Comparison of ENCODE assay signal across 20 cellular contexts in genomic region chr7:2028733-2029132, GRCh38.
DNase-seq lines count a peak whose midpoint lies in the region; ATAC-seq, FAIRE-seq and TF ChIP-seq lines count a peak whose summit lies in the region.
"Had no signal": no experiment of that assay in that cellular context is flagged by ENCODE, and none has a peak within 500 bp of the region (broad histone marks: within the 10 kb centered on the region; RNA-seq: fewer than 3 reads in every experiment).

No MANE protein-coding gene starts in this region.

- TF ChIP-seq CTCF in SK-N-SH (IDR thresholded peaks at IDR 0.05), result no peak
- no peak for TF ChIP-seq CTCF in HCT116 (IDR thresholded peaks at IDR 0.05 in 2 of 3, conservative IDR thresholded peaks at IDR 0.05 in 1 of 3; ENCODE audit: borderline replicate concordance in 1 of 3, insufficient read depth in 1 of 3, low read depth in 2 of 3, low read length in 2 of 3)
- no peak for TF ChIP-seq CTCF in kidney (IDR thresholded peaks at IDR 0.05; ENCODE audit: borderline replicate concordance, extremely low read depth, insufficient read depth)
- no peak for TF ChIP-seq CTCF in suprapubic skin (IDR thresholded peaks at IDR 0.05)
- TF ChIP-seq CTCF in nephron progenitor cell (IDR thresholded peaks at IDR 0.05), result no peak

- TF ChIP-seq RAD21 in SK-N-SH (IDR thresholded peaks at IDR 0.05; ENCODE audit: low read length) (no peak), HCT116 (IDR thresholded peaks at IDR 0.05; ENCODE audit: low read depth) (no peak)

- WGBS in SK-N-SH (ENCODE audit: low lambda C conversion rate), result 86% methylated on average over 7 of the region's 7 CpGs
- WGBS in suprapubic skin, result 95% methylated on average over 7 of the region's 7 CpGs

- H2AFZ ChIP-seq in SK-N-SH (ENCODE audit: low read depth) (no peak overlapping the region), HCT116 (ENCODE audit: low read depth, low read length, poor library complexity, severe bottlenecking) (no peak overlapping the region)

- no peak overlapping the region for H3K9ac ChIP-seq in SK-N-SH
- H3K9ac ChIP-seq in HCT116 (ENCODE audit: low read length), result no peak overlapping the region
- no peak overlapping the region for H3K9ac ChIP-seq in kidney (ENCODE audit: low read length in 2 of 2)

- H3K27me3 ChIP-seq in SK-N-SH (ENCODE audit: insufficient read depth), result no peaks in the 10 kb centered on the region
- no peaks in the 10 kb centered on the region for H3K27me3 ChIP-seq in HCT116 (ENCODE audit: insufficient read depth, low read length)
- H3K27me3 ChIP-seq in suprapubic skin, result no peaks in the 10 kb centered on the region
- H3K27me3 ChIP-seq: BE2C had no signal

- H3K27ac Mint-ChIP-seq in nephron progenitor cell, result no peak overlapping the region

- H3K79me2 ChIP-seq in SK-N-SH (ENCODE audit: insufficient read depth) (no peaks in the 10 kb centered on the region), HCT116 (ENCODE audit: insufficient read depth, low read length) (no peaks in the 10 kb centered on the region; the same call in 1 of the 2 replicates)

- CTCF ChIA-PET in SK-N-SH (lab: Yijun Ruan, JAX) (no interaction called here), HCT116 (lab: Charles Lee) (no interaction called here)

- no peaks in the 10 kb centered on the region for H3K27me3 Mint-ChIP-seq in nephron progenitor cell (ENCODE audit: low read depth, poor library complexity)
- H3K27me3 Mint-ChIP-seq: CD4-positive, CD25-positive, alpha-beta regulatory T cell had no signal

- no peak overlapping the region for H3K27ac ChIP-seq in SK-N-SH (ENCODE audit: low read depth in 2 of 2, low read length in 1 of 2)
- H3K27ac ChIP-seq in HCT116 (ENCODE audit: low read depth, low read length), result no peak overlapping the region
- no peak overlapping the region for H3K27ac ChIP-seq in kidney (ENCODE audit: low read depth in 2 of 2, low read length in 2 of 2)
- H3K27ac ChIP-seq in suprapubic skin, result no peak overlapping the region
- H3K27ac ChIP-seq: 22Rv1 had no signal

- no peak for FAIRE-seq in kidney (lab: Jason Lieb, UNC)
- FAIRE-seq: G401.6 had no signal

- H3K4me3 ChIP-seq in SK-N-SH (ENCODE audit: low read depth in 2 of 2, low read length in 1 of 2) (no peak overlapping the region), HCT116 (replicated peaks in 1 of 2; ENCODE audit: low read depth in 1 of 2, low read length in 2 of 2) (no peak overlapping the region), kidney (ENCODE audit: low read length in 2 of 2) (no peak overlapping the region), suprapubic skin (no peak overlapping the region)

- peaks cover 0 to 20% of the 10 kb centered on the region in 2 experiments for H3K36me3 ChIP-seq in SK-N-SH (replicated peaks in 1 of 2; ENCODE audit: control insufficient read depth in 1 of 2, insufficient read depth in 2 of 2, low read length in 1 of 2)
- H3K36me3 ChIP-seq in HCT116 (ENCODE audit: control insufficient read depth in 1 of 2, insufficient read depth in 2 of 2, low read length in 2 of 2), result peaks cover 0 to 7% of the 10 kb centered on the region in 2 experiments; a peak in 1 of 4 replicates
- H3K36me3 ChIP-seq in kidney (ENCODE audit: control insufficient read depth in 1 of 2, insufficient read depth in 2 of 2, low read length in 2 of 2), result no peaks in the 10 kb centered on the region
- no peaks in the 10 kb centered on the region for H3K36me3 ChIP-seq in suprapubic skin
- H3K36me3 ChIP-seq: BE2C had no signal

- H4K20me1 ChIP-seq in SK-N-SH (ENCODE audit: insufficient read depth), result no peaks in the 10 kb centered on the region
- H4K20me1 ChIP-seq in HCT116 (ENCODE audit: insufficient read depth), result no peaks in the 10 kb centered on the region

- H3K9me3 ChIP-seq in SK-N-SH, result peaks cover 42% of the 10 kb centered on the region
- peaks cover 13 to 30% of the 10 kb centered on the region in 2 experiments; a peak in 3 of 4 replicates for H3K9me3 ChIP-seq in HCT116 (ENCODE audit: control insufficient read depth in 1 of 2, insufficient read depth in 1 of 2, low read depth in 1 of 2, low read length in 2 of 2)
- H3K9me3 ChIP-seq in kidney (ENCODE audit: control insufficient read depth in 1 of 2, low read length in 2 of 2), result peaks cover 0 to 6% of the 10 kb centered on the region in 2 donors
- H3K9me3 ChIP-seq in suprapubic skin, result peaks cover 19% of the 10 kb centered on the region
- H3K9me3 ChIP-seq: BE2C had no signal

- H3K4me1 Mint-ChIP-seq in nephron progenitor cell, result peaks cover 34% of the 10 kb centered on the region

- peaks cover 65% of the 10 kb centered on the region for H3K36me3 Mint-ChIP-seq in nephron progenitor cell (ENCODE audit: low read depth)

- peaks cover 54% of the 10 kb centered on the region for H3K9me3 Mint-ChIP-seq in nephron progenitor cell

- POLR2A ChIA-PET in SK-N-SH (lab: Yijun Ruan, JAX), result no interaction called here
- POLR2A ChIA-PET in HCT116 (lab: Charles Lee), result no interaction called here

- H3K9me2 ChIP-seq in SK-N-SH (no peaks in the 10 kb centered on the region), HCT116 (ENCODE audit: insufficient read depth) (no peaks in the 10 kb centered on the region)

- RAD21 ChIA-PET in HCT116 (lab: Charles Lee; ENCODE audit: low non-redundant PET in 1 of 2, low total read pairs in 2 of 2, uncharacterized antibody in 2 of 2, unreplicated experiment in 2 of 2), result no interaction called here

- H3K4me1 ChIP-seq in SK-N-SH (ENCODE audit: control insufficient read depth in 1 of 2, insufficient read depth in 2 of 2, low read depth in 1 of 2, low read length in 1 of 2), result peaks cover 13 to 24% of the 10 kb centered on the region in 2 experiments; a peak in 3 of 4 replicates
- H3K4me1 ChIP-seq in HCT116 (ENCODE audit: control insufficient read depth in 1 of 2, insufficient read depth in 2 of 2, low read length in 2 of 2), result no peaks in the 10 kb centered on the region
- peaks cover 0 to 14% of the 10 kb centered on the region in 2 donors for H3K4me1 ChIP-seq in kidney (ENCODE audit: control insufficient read depth in 1 of 2, insufficient read depth in 1 of 2, low read depth in 1 of 2, low read length in 2 of 2)
- H3K4me1 ChIP-seq in suprapubic skin, result peaks cover 2% of the 10 kb centered on the region

- no peak for TF ChIP-seq EP300 in SK-N-SH (IDR thresholded peaks at IDR 0.05; ENCODE audit: borderline replicate concordance in 1 of 2, low read depth in 1 of 2, low read length in 1 of 2)
- no peak for TF ChIP-seq EP300 in suprapubic skin (IDR thresholded peaks at IDR 0.05)

- H3K4me2 ChIP-seq in SK-N-SH (no peak overlapping the region), HCT116 (ENCODE audit: low read length) (no peak overlapping the region)

- intact Hi-C loops in HCT116 (cut with micrococcal nuclease), result loop anchor here (10.0 kb wide), 1 partner anchor 46 kb away; no protein-coding TSS in a partner anchor
- intact Hi-C loops in kidney (cut with DNase I), result no loop called here

- no TSS peak for BruUV-seq in HCT116 (replicated peaks; lab: Mats Ljungman, UMichigan)

- no peak for ATAC-seq in SK-N-SH treated with all-trans-retinoic acid at 6 μM for 48 hours
- ATAC-seq in HCT116, result no peak
- ATAC-seq in GM19395 (IDR thresholded peaks at IDR 0.05; ENCODE audit: unreplicated experiment), result no peak

- H3K4me3 Mint-ChIP-seq in nephron progenitor cell, result no peak overlapping the region

- TF ChIP-seq POLR2A in HCT116 (IDR thresholded peaks at IDR 0.05; ENCODE audit: borderline replicate concordance, extremely low read depth, insufficient read depth, insufficient read length), result no peak
- no peak for TF ChIP-seq POLR2A in suprapubic skin (IDR thresholded peaks at IDR 0.05)

- no peaks in the 10 kb centered on the region for H3F3A ChIP-seq in SK-N-SH (replicated peaks; ENCODE audit: insufficient read depth)

- DNase-seq in SK-N-SH (peak; percentile 15), HCT116 (ENCODE audit: low read depth, low spot score) (no peak), kidney (peak; percentile 32), suprapubic skin (ENCODE audit: low spot score in 2 of 2) (peak; percentile 15 to 28), nephron progenitor cell (no peak), NCI-H2029 treated with DMSO at 0.1 percent for 48 hours (lab: John Stamatoyannopoulos, UW) (no peak)
- DNase-seq: CD4-positive, CD25-positive, alpha-beta regulatory T cell; COR-L47; H7; KG1; NCI-H1105 treated with DMSO at 0.1 percent for 48 hours; NCI-H1694; NCI-H510A treated with DMSO at 0.1 percent for 48 hours; NCI-H774; OCI-M1 had no signal

TF ChIP-seq in SK-N-SH, 30 proteins besides CTCF, POLR2A, EP300 and RAD21 (continues in another document):
- TF ChIP-seq, protein P1, sequence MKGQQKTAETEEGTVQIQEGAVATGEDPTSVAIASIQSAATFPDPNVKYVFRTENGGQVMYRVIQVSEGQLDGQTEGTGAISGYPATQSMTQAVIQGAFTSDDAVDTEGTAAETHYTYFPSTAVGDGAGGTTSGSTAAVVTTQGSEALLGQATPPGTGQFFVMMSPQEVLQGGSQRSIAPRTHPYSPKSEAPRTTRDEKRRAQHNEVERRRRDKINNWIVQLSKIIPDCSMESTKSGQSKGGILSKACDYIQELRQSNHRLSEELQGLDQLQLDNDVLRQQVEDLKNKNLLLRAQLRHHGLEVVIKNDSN (IDR thresholded peaks at IDR 0.05; ENCODE audit: borderline replicate concordance, low read depth), result peak; percentile 30; the same call in 1 of the 2 replicates

TF ChIP-seq in SK-N-SH treated with all-trans-retinoic acid at 6 μM for 48 hours, 23 proteins besides CTCF, POLR2A, EP300 and RAD21 (continues in another document):
- TF ChIP-seq ZNF8 (CRISPR knock-in tag; IDR thresholded peaks at IDR 0.05), result no peak
- TF ChIP-seq CSDC2 (CRISPR knock-in tag; IDR thresholded peaks at IDR 0.05), result no peak
- TF ChIP-seq ISL1 (CRISPR knock-in tag; IDR thresholded peaks at IDR 0.05), result no peak
- no peak for TF ChIP-seq ZFP30 (CRISPR knock-in tag; IDR thresholded peaks at IDR 0.05)
- TF ChIP-seq ZC3H10 (CRISPR knock-in tag; IDR thresholded peaks at IDR 0.05), result no peak
- TF ChIP-seq PPARA (CRISPR knock-in tag; IDR thresholded peaks at IDR 0.05; ENCODE audit: borderline replicate concordance), result no peak
- TF ChIP-seq BACH2 (CRISPR knock-in tag; IDR thresholded peaks at IDR 0.05; ENCODE audit: borderline replicate concordance), result no peak
- no peak for TF ChIP-seq TCF4 (CRISPR knock-in tag; IDR thresholded peaks at IDR 0.05; ENCODE audit: borderline replicate concordance)

TF ChIP-seq in HCT116, 20 proteins besides CTCF, POLR2A, EP300 and RAD21:
- no peak for TF ChIP-seq YY1 (IDR thresholded peaks at IDR 0.05; ENCODE audit: extremely low read depth, insufficient replicate concordance, low read depth, low read length)
- no peak for TF ChIP-seq SP1 (IDR thresholded peaks at IDR 0.05; ENCODE audit: low read depth)
- TF ChIP-seq MAX (IDR thresholded peaks at IDR 0.05), result no peak
- no peak for TF ChIP-seq SIN3A (IDR thresholded peaks at IDR 0.05; ENCODE audit: low read depth)
- peak; percentile 84 for TF ChIP-seq CBX3 (IDR thresholded peaks at IDR 0.05; ENCODE audit: low read depth)
- TF ChIP-seq TCF7L2 (IDR thresholded peaks at IDR 0.05; ENCODE audit: borderline replicate concordance, extremely low read depth, insufficient read depth, insufficient read length), result no peak
- no peak for TF ChIP-seq JUND (IDR thresholded peaks at IDR 0.05)
- no peak for TF ChIP-seq ELF1 (IDR thresholded peaks at IDR 0.05; ENCODE audit: borderline replicate concordance, low read depth)
TF ChIP-seq in HCT116: peak in this region for 1.

Comparison
In these comparisons a context has a peak if more than half of its experiments do, and no peak if none do; other contexts are left out.
1. DNase-seq: peak in SK-N-SH (single experiment), kidney (single experiment) and suprapubic skin (2 of 2); none in HCT116 (single experiment), nephron progenitor cell (single experiment) and NCI-H2029 treated with DMSO at 0.1 percent for 48 hours (single experiment).